36 cellular contexts compared by ENCODE assay signal in genomic region chr9:132556226-132556625, GRCh38. TPM values are rescaled to one million over a fixed set of nuclear protein-coding genes. Genes with fewer than 3 reads are reported as not detected.
"Had no signal": no experiment of that assay in that cellular context is flagged by ENCODE, and none has a peak within 500 bp of the region (broad histone marks: within the 10 kb centered on the region; RNA-seq: fewer than 3 reads in every experiment).

No MANE protein-coding gene starts in this region.

- H3K27me3 ChIP-seq: adrenal gland, body of pancreas, cardiac muscle cell, colonic mucosa had no signal

- H3K4me1 Mint-ChIP-seq: activated B cell treated with CpG ODN at 0.5 μM for 24 hours; activated naive CD8-positive, alpha-beta T cell treated with anti-CD3 and anti-CD28 coated beads, Interleukin-2, amount 50 U/mL, for 24 hours; activated T-helper 17 cell treated with anti-CD3 and anti-CD28 coated beads, Interleukin-2, amount 50 U/mL, for 72 hours; T-helper 17 cell had no signal

- ATAC-seq: activated CD4-positive, CD25-positive, alpha-beta regulatory T cell treated with anti-CD3 and anti-CD28 coated beads, Interleukin-2, amount 50 U/mL, for 24 hours; activated CD8-positive, alpha-beta T cell treated with anti-CD3 and anti-CD28 coated beads for 36 hours; activated naive CD8-positive, alpha-beta T cell treated with anti-CD3 and anti-CD28 coated beads, Interleukin-2, amount 50 U/mL, for 24 hours; activated T-cell treated with anti-CD3 and anti-CD28 coated beads, Interleukin-2, amount 50 U/mL, for 4 hours; activated T-helper 17 cell treated with anti-CD3 and anti-CD28 coated beads, Interleukin-2, amount 50 U/mL, for 72 hours; body of pancreas; foreskin keratinocyte; gastroesophageal sphincter; T-helper 17 cell had no signal

- H3K9me3 ChIP-seq: adrenal gland, body of pancreas, breast epithelium, colonic mucosa, esophagus muscularis mucosa, gastroesophageal sphincter had no signal

- H3K4me3 Mint-ChIP-seq: activated B cell treated with CpG ODN at 0.5 μM for 24 hours; activated CD8-positive, alpha-beta T cell treated with anti-CD3 and anti-CD28 coated beads for 36 hours; activated naive CD8-positive, alpha-beta T cell; activated naive CD8-positive, alpha-beta T cell treated with anti-CD3 and anti-CD28 coated beads, Interleukin-2, amount 50 U/mL, for 24 hours; activated T-cell treated with anti-CD3 and anti-CD28 coated beads, Interleukin-2, amount 50 U/mL, for 4 hours; activated T-helper 17 cell treated with anti-CD3 and anti-CD28 coated beads, Interleukin-2, amount 50 U/mL, for 72 hours; T-helper 17 cell; T-helper 2 cell treated with Interferon-gamma antibody and Interleukin-4, amounts not matched to agents 5 μg/mL and 100 μg/mL, for 36 hours had no signal

- H3K4me3 ChIP-seq: adrenal gland, body of pancreas, breast epithelium, cardiac muscle cell, colonic mucosa, esophagus muscularis mucosa, gastroesophageal sphincter had no signal

- H3K4me1 ChIP-seq: body of pancreas, breast epithelium, colonic mucosa, foreskin keratinocyte, gastroesophageal sphincter had no signal

- H3K27ac Mint-ChIP-seq: activated B cell treated with CpG ODN at 0.5 μM for 24 hours; activated CD8-positive, alpha-beta T cell treated with anti-CD3 and anti-CD28 coated beads for 36 hours; activated naive CD8-positive, alpha-beta T cell; activated naive CD8-positive, alpha-beta T cell treated with anti-CD3 and anti-CD28 coated beads, Interleukin-2, amount 50 U/mL, for 24 hours; activated T-helper 17 cell treated with anti-CD3 and anti-CD28 coated beads, Interleukin-2, amount 50 U/mL, for 72 hours; T-helper 17 cell; T-helper 2 cell treated with Interferon-gamma antibody and Interleukin-4, amounts not matched to agents 5 μg/mL and 100 μg/mL, for 36 hours had no signal

- H3K27ac ChIP-seq: adrenal gland, body of pancreas, breast epithelium, cardiac muscle cell, colonic mucosa, esophagus muscularis mucosa, foreskin keratinocyte, gastroesophageal sphincter, WERI-Rb-1 had no signal

- H3K36me3 ChIP-seq: adrenal gland, breast epithelium, cardiac muscle cell, colonic mucosa, esophagus muscularis mucosa, gastroesophageal sphincter, WERI-Rb-1 had no signal

- H3K9me3 Mint-ChIP-seq: activated CD8-positive, alpha-beta T cell treated with anti-CD3 and anti-CD28 coated beads for 36 hours; activated naive CD8-positive, alpha-beta T cell treated with anti-CD3 and anti-CD28 coated beads, Interleukin-2, amount 50 U/mL, for 24 hours; activated T-helper 17 cell treated with anti-CD3 and anti-CD28 coated beads, Interleukin-2, amount 50 U/mL, for 72 hours; T-helper 2 cell treated with Interferon-gamma antibody and Interleukin-4, amounts not matched to agents 5 μg/mL and 100 μg/mL, for 36 hours had no signal

- DNase-seq: activated B cell treated with CpG ODN at 0.5 μM for 24 hours; activated CD4-positive, alpha-beta T cell treated with anti-CD3 and anti-CD28 coated beads for 48 hours; activated CD4-positive, alpha-beta T cell treated with anti-CD3 and anti-CD28 coated beads, Interleukin-2, amount 50 U/mL, for 1 hour; activated CD4-positive, alpha-beta T cell treated with anti-CD3 and anti-CD28 coated beads, Interleukin-2, amount 50 U/mL, for 48 hours; activated CD8-positive, alpha-beta memory T cell treated with anti-CD3 and anti-CD28 coated beads for 24 hours; activated CD8-positive, alpha-beta T cell treated with anti-CD3 and anti-CD28 coated beads for 36 hours; activated effector memory CD4-positive, alpha-beta T cell treated with Interleukin-2 at 50 U/mL for 16 hours; activated gamma-delta T cell treated with Interleukin-2 at 50 U/mL for 16 hours; activated naive CD4-positive, alpha-beta T cell treated with anti-CD3 and anti-CD28 coated beads, Interleukin-2, amount 50 U/mL, for 16 hours; activated naive CD4-positive, alpha-beta T cell treated with Interleukin-2 at 50 U/mL for 16 hours; activated naive CD8-positive, alpha-beta T cell treated with anti-CD3 and anti-CD28 coated beads, Interleukin-2, amount 50 U/mL, for 24 hours; activated T-cell treated with anti-CD3 and anti-CD28 coated beads, Interleukin-2, amount 50 U/mL, for 4 hours; adrenal gland; amygdala; aorta; body of pancreas; central memory CD4-positive, alpha-beta T cell; cerebellar nuclear complex; colonic mucosa; effector memory CD4-positive, alpha-beta T cell; erythroblast; foreskin keratinocyte; T-helper 1 cell; T-helper 17 cell; T1000; WERI-Rb-1 had no signal

RNA-seq across cellular contexts. Expression of gene BARHL1, which starts 26.2 kb away (rescaled TPM):
- total RNA-seq: activated B cell treated with CpG ODN at 0.5 μM for 24 hours; activated CD8-positive, alpha-beta T cell treated with anti-CD3 and anti-CD28 coated beads for 36 hours; activated T-cell treated with anti-CD3 and anti-CD28 coated beads, Interleukin-2, amount 50 U/mL, for 4 hours; activated T-helper 17 cell treated with anti-CD3 and anti-CD28 coated beads, Interleukin-2, amount 50 U/mL, for 72 hours; adrenal gland; aorta; body of pancreas; breast epithelium; cardiac muscle cell; colonic mucosa; dermis microvascular lymphatic vessel endothelial cell; esophagus muscularis mucosa; foreskin keratinocyte; gastroesophageal sphincter; glomerular endothelial cell; T-helper 17 cell had no signal
- polyA plus RNA-seq: adrenal gland, aorta, cardiac muscle cell, foreskin keratinocyte had no signal
